9 cellular contexts compared by ENCODE assay signal in genomic region chr11:67400251-67400941, GRCh38. TPM values are rescaled to one million over a fixed set of nuclear protein-coding genes. Genes with fewer than 3 reads are reported as not detected.
DNase-seq lines count a peak whose midpoint lies in the region; ATAC-seq and TF ChIP-seq lines count a peak whose summit lies in the region.
"Had no signal": no experiment of that assay in that cellular context is flagged by ENCODE, and none has a peak within 500 bp of the region (broad histone marks: within the 10 kb centered on the region; RNA-seq: fewer than 3 reads in every experiment).

No MANE protein-coding gene starts in this region.

- no peak for TF ChIP-seq CTCF in IMR-90 (conservative IDR thresholded peaks at IDR 0.05; ENCODE audit: low read depth, low read length)

- ATAC-seq in IMR-90 (ENCODE audit: low read depth): no peak

- H3K27ac Mint-ChIP-seq in immature natural killer cell: peak overlapping the region; percentile 81 to 92 (median 84)

- no peak overlapping the region for H2BK15ac ChIP-seq in IMR-90 (ENCODE audit: low read depth, low read length)

- intact Hi-C loops in IMR-90 (cut with micrococcal nuclease): loop anchor here (2.0 kb wide), 1 partner anchor 108 kb away; the partner anchor contains the start of gene CDK2AP2

- peak overlapping the region; percentile 87 for H3K27ac ChIP-seq in IMR-90 (ENCODE audit: insufficient read depth, low read length)
- peak overlapping the region; percentile 94 for H3K27ac ChIP-seq in substantia nigra (ENCODE audit: low read depth, low read length, poor library complexity, severe bottlenecking)

- H3K18ac ChIP-seq in IMR-90 (ENCODE audit: low read depth, low read length): no peak overlapping the region

- WGBS in IMR-90 (ENCODE audit: extremely low coverage in 2 of 2, insufficient read length in 1 of 2), 2 experiments: 51% methylated on average over 12 of the region's 23 CpGs; no CpG with 5 or more reads in 1 of the 2 experiments

- H3K36me3 Mint-ChIP-seq in immature natural killer cell: peaks cover 0 to 18% (median 4%) of the 10 kb centered on the region in 3 donors

- TF ChIP-seq RAD21 in IMR-90 (IDR thresholded peaks at IDR 0.05; ENCODE audit: low read length): no peak

- H3K14ac ChIP-seq in IMR-90 (replicated peaks; ENCODE audit: low read depth, low read length): peak overlapping the region; percentile 89

- peak overlapping the region; percentile 76 for H3K4ac ChIP-seq in IMR-90 (ENCODE audit: low read depth, low read length)

- no peak overlapping the region for H4K5ac ChIP-seq in IMR-90 (ENCODE audit: low read depth, low read length)

- H4K20me1 ChIP-seq in IMR-90 (ENCODE audit: insufficient read depth, low read length): peaks cover 33% of the 10 kb centered on the region

- POLR2A ChIA-PET in IMR-90 (lab: Charles Lee; ENCODE audit: unreplicated experiment): interaction anchor here (0.5 to 1.2 kb wide), 2 partner anchors 44 to 69 kb away, joined by 4 to 7 read pairs; partner anchors contain the start of gene TMEM134

- DNase-seq in IMR-90 (no peak), adipocyte (ENCODE audit: low read depth) (no peak), immature natural killer cell (peak in 1 of 3 donors; percentile 35), substantia nigra (lab: John Stamatoyannopoulos, UW) (peak in 1 of 49 donors; percentile 39), cortex of kidney (lab: John Stamatoyannopoulos, UW) (no peak), OCI-M2 (lab: John Stamatoyannopoulos, UW; ENCODE audit: unreplicated experiment) (no peak), dermis blood vessel endothelial cell (no peak)
- DNase-seq in activated CD4-positive, alpha-beta T cell treated with anti-CD3 and anti-CD28 coated beads for 48 hours: no peak

- H3K4me3 ChIP-seq in IMR-90 (ENCODE audit: insufficient read depth, low read depth, low read length) (peak overlapping the region; percentile 72), adipocyte (ENCODE audit: low read length) (peak overlapping the region; percentile 92)

- peaks cover 2 to 9% (median 7%) of the 10 kb centered on the region in 3 donors for H3K27me3 Mint-ChIP-seq in immature natural killer cell (ENCODE audit: low read depth in 3 of 3)

- H3K23ac ChIP-seq in IMR-90 (ENCODE audit: low read depth, low read length): peak overlapping the region; percentile 86

- CTCF ChIA-PET in IMR-90 (lab: Yijun Ruan, JAX): interaction anchor here (0.7 kb wide), 1 partner anchor 73 kb away, joined by 3 read pairs; no protein-coding TSS in a partner anchor

- H3K4me1 Mint-ChIP-seq in immature natural killer cell: peaks cover 46 to 64% of the 10 kb centered on the region in 2 donors

- H2BK5ac ChIP-seq in IMR-90 (ENCODE audit: low read depth, low read length, poor library complexity, severe bottlenecking): peak overlapping the region; percentile 5

- peak overlapping the region; percentile 84 to 95 (median 90) for H3K4me3 Mint-ChIP-seq in immature natural killer cell

- H3K9me1 ChIP-seq in IMR-90 (ENCODE audit: insufficient read depth, low read length): no peaks in the 10 kb centered on the region

- BruUV-seq in IMR-90 (replicated peaks; lab: Mats Ljungman, UMichigan): no TSS peak

- H4K8ac ChIP-seq in IMR-90 (ENCODE audit: low read depth in 2 of 2, low read length in 2 of 2): peak overlapping the region in 1 of 2 experiments; percentile 86; a peak in 1 of 4 replicates

- no peaks in the 10 kb centered on the region for H3K9me3 Mint-ChIP-seq in immature natural killer cell

- H2AFZ ChIP-seq in IMR-90 (replicated peaks; ENCODE audit: low read length, poor library complexity): peak overlapping the region; percentile 8

- dilution Hi-C loops in IMR-90 (cut with HindIII; ENCODE audit: low sequenced_read_pairs, unreplicated experiment): no loop called here

- in situ Hi-C loops in IMR-90 (cut with MboI; ENCODE audit: low sequenced_read_pairs): no loop called here

- no peak for TF ChIP-seq POLR2A in IMR-90 (IDR thresholded peaks at IDR 0.05; ENCODE audit: low read depth, low read length)

- H3K36me3 ChIP-seq in IMR-90 (ENCODE audit: control insufficient read depth, insufficient read depth, low read length) (peaks cover 41% of the 10 kb centered on the region), adipocyte (ENCODE audit: control insufficient read depth, insufficient read depth, low read length, severe bottlenecking) (peaks cover 29% of the 10 kb centered on the region)

- peaks cover 17 to 35% of the 10 kb centered on the region in 2 experiments; a peak in 3 of 4 replicates for H3K79me1 ChIP-seq in IMR-90 (ENCODE audit: low read depth in 1 of 2, low read length in 2 of 2)

- H2BK120ac ChIP-seq in IMR-90 (ENCODE audit: low read depth, low read length): no peak overlapping the region

- H3K27me3 ChIP-seq in IMR-90 (ENCODE audit: control insufficient read depth, insufficient read depth, low read length) (no peaks in the 10 kb centered on the region), adipocyte (replicated peaks; ENCODE audit: control insufficient read depth, insufficient read depth, low read length) (no peaks in the 10 kb centered on the region)

- H2BK20ac ChIP-seq in IMR-90 (ENCODE audit: low read depth, low read length): no peak overlapping the region

- peak overlapping the region; percentile 84 for H3K9ac ChIP-seq in IMR-90 (ENCODE audit: low read depth, low read length)
- peak overlapping the region; percentile 97 for H3K9ac ChIP-seq in adipocyte (ENCODE audit: low read length)

- H2AK9ac ChIP-seq in IMR-90 (replicated peaks; ENCODE audit: low read depth, low read length, poor library complexity): peak overlapping the region; percentile 99

- no peak overlapping the region; the same call in none of the 2 replicates for H3K56ac ChIP-seq in IMR-90 (ENCODE audit: extremely low read depth, insufficient read depth, low read length)

- peak overlapping the region; percentile 2; the same call in 1 of the 2 replicates for H4K91ac ChIP-seq in IMR-90 (ENCODE audit: insufficient read depth, low read depth, low read length)

- H3K9me3 ChIP-seq in IMR-90 (ENCODE audit: control insufficient read depth, insufficient read depth, low read length) (no peaks in the 10 kb centered on the region), adipocyte (ENCODE audit: control insufficient read depth, low read length) (no peaks in the 10 kb centered on the region)

- H2AK5ac ChIP-seq in IMR-90 (ENCODE audit: low read depth, low read length): peak overlapping the region; percentile 66

- peaks cover 13% of the 10 kb centered on the region for H3K4me1 ChIP-seq in IMR-90 (ENCODE audit: control insufficient read depth, insufficient read depth, low read length)
- H3K4me1 ChIP-seq in adipocyte (ENCODE audit: control insufficient read depth, insufficient read depth, low read length): peaks cover 14% of the 10 kb centered on the region

- peak overlapping the region; percentile 98 for H3K4me2 ChIP-seq in IMR-90 (ENCODE audit: low read depth, low read length)

TF ChIP-seq in IMR-90, 13 proteins besides CTCF, POLR2A, EP300 and RAD21 (continues in another document):
- no peak for TF ChIP-seq MAFK (IDR thresholded peaks at IDR 0.05; ENCODE audit: low read depth, low read length)
- TF ChIP-seq RFX5 (IDR thresholded peaks at IDR 0.05; ENCODE audit: low read depth, low read length): no peak
- no peak for TF ChIP-seq MAZ (IDR thresholded peaks at IDR 0.05; ENCODE audit: borderline replicate concordance, low read depth, low read length)
- TF ChIP-seq NFE2L2 (IDR thresholded peaks at IDR 0.05; ENCODE audit: low read depth, low read length): no peak
- no peak for TF ChIP-seq USF2 (IDR thresholded peaks at IDR 0.05; ENCODE audit: low read depth, low read length)
- TF ChIP-seq SMC3 (IDR thresholded peaks at IDR 0.05; ENCODE audit: low read depth, low read length): no peak
- TF ChIP-seq RCOR1 (IDR thresholded peaks at IDR 0.05; ENCODE audit: insufficient replicate concordance, low read length): no peak
- TF ChIP-seq BHLHE40 (IDR thresholded peaks at IDR 0.05; ENCODE audit: low read depth, low read length): no peak
- TF ChIP-seq FOS (IDR thresholded peaks at IDR 0.05; ENCODE audit: low read depth, low read length): no peak

RNA-seq across cellular contexts. Expression of gene PPP1CA, which starts 1.3 kb away (rescaled TPM):
- total RNA-seq in IMR-90 (2012; rRNA removed) (294 and 313 TPM in 2 replicates), dermis blood vessel endothelial cell (297 and 318 TPM in 2 replicates)
- polyA plus RNA-seq in IMR-90 (2012; rRNA removed) (228 and 260 TPM in 2 replicates), immature natural killer cell (1,000 to 10,000 TPM in 1 of 3 donors, 100 to 1,000 TPM in 2; 830 to 1,276 (median 950) TPM)
- polyA plus RNA-seq in IMR-90 (2012; cell fraction: cytosol; rRNA removed): 268 and 304 TPM in 2 replicates
- 122 and 203 TPM in 2 replicates for polyA plus RNA-seq in IMR-90 (2012; cell fraction: nucleus; rRNA removed; ENCODE audit: low replicate concordance)

RNA-seq across cellular contexts. Expression of gene TBC1D10C, which starts 3.5 kb away (rescaled TPM):
- under 0.01 and 0.18 TPM in 2 replicates for total RNA-seq in IMR-90 (2012; rRNA removed)
- polyA plus RNA-seq in IMR-90 (2012; rRNA removed): 0.07 and 0.11 TPM in 2 replicates
- 0.09 and 0.12 TPM in 2 replicates for polyA plus RNA-seq in IMR-90 (2012; cell fraction: cytosol; rRNA removed)
- 0.44 and 0.94 TPM in 2 replicates for polyA plus RNA-seq in IMR-90 (2012; cell fraction: nucleus; rRNA removed; ENCODE audit: low replicate concordance)
- 100 to 1,000 TPM; 396 to 531 (median 451) TPM for polyA plus RNA-seq in immature natural killer cell
- total RNA-seq in dermis blood vessel endothelial cell: 0.34 and 0.42 TPM in 2 replicates
- total RNA-seq: RPMI7951 had no signal

RNA-seq across cellular contexts. Expression of gene RAD9A, which starts 8.6 kb away (rescaled TPM):
- total RNA-seq in IMR-90 (2012; rRNA removed) (1.9 and 2.0 TPM in 2 replicates), dermis blood vessel endothelial cell (5.2 and 5.6 TPM in 2 replicates)
- polyA plus RNA-seq in IMR-90 (2012; rRNA removed) (10.3 and 12.6 TPM in 2 replicates), immature natural killer cell (10 to 100 TPM; 10.2 to 12.8 (median 11.6) TPM)
- polyA plus RNA-seq in IMR-90 (2012; cell fraction: cytosol; rRNA removed): 8.4 and 12.7 TPM in 2 replicates
- 53.4 and 98.2 TPM in 2 replicates for polyA plus RNA-seq in IMR-90 (2012; cell fraction: nucleus; rRNA removed; ENCODE audit: low replicate concordance)

RNA-seq across cellular contexts. Expression of gene CARNS1, which starts 15.1 kb away (rescaled TPM):
- total RNA-seq in IMR-90 (2012; rRNA removed): under 0.01 TPM in 2 replicates
- polyA plus RNA-seq in IMR-90 (2012; rRNA removed): 0.23 and 0.32 TPM in 2 replicates
- 0.09 and 0.19 TPM in 2 replicates for polyA plus RNA-seq in IMR-90 (2012; cell fraction: cytosol; rRNA removed)
- polyA plus RNA-seq in IMR-90 (2012; cell fraction: nucleus; rRNA removed; ENCODE audit: low replicate concordance): 1.1 and 2.8 TPM in 2 replicates
- polyA plus RNA-seq in immature natural killer cell: 1 to 10 TPM; 1.9 to 3.4 (median 2.7) TPM
- 0.17 and 0.23 TPM in 2 replicates for total RNA-seq in dermis blood vessel endothelial cell
- total RNA-seq: RPMI7951 had no signal

RNA-seq across cellular contexts. Expression of gene CLCF1, which starts 27.0 kb away (rescaled TPM):
- 5.0 and 5.6 TPM in 2 replicates for total RNA-seq in IMR-90 (2012; rRNA removed)
- polyA plus RNA-seq in IMR-90 (2012; rRNA removed): 27.8 and 34.4 TPM in 2 replicates
- 20.6 and 36.3 TPM in 2 replicates for polyA plus RNA-seq in IMR-90 (2012; cell fraction: cytosol; rRNA removed)
- polyA plus RNA-seq in IMR-90 (2012; cell fraction: nucleus; rRNA removed; ENCODE audit: low replicate concordance): 61.2 and 132 TPM in 2 replicates
- 1 to 10 TPM in 1 of 3 donors, under 1 TPM in 1, not detected in 1; 0.34 to 2.2 TPM for polyA plus RNA-seq in immature natural killer cell
- 2.0 and 3.0 TPM in 2 replicates for total RNA-seq in dermis blood vessel endothelial cell
